Comparison of ENCODE assay signal across 8 cellular contexts in the genomic region with DNA sequence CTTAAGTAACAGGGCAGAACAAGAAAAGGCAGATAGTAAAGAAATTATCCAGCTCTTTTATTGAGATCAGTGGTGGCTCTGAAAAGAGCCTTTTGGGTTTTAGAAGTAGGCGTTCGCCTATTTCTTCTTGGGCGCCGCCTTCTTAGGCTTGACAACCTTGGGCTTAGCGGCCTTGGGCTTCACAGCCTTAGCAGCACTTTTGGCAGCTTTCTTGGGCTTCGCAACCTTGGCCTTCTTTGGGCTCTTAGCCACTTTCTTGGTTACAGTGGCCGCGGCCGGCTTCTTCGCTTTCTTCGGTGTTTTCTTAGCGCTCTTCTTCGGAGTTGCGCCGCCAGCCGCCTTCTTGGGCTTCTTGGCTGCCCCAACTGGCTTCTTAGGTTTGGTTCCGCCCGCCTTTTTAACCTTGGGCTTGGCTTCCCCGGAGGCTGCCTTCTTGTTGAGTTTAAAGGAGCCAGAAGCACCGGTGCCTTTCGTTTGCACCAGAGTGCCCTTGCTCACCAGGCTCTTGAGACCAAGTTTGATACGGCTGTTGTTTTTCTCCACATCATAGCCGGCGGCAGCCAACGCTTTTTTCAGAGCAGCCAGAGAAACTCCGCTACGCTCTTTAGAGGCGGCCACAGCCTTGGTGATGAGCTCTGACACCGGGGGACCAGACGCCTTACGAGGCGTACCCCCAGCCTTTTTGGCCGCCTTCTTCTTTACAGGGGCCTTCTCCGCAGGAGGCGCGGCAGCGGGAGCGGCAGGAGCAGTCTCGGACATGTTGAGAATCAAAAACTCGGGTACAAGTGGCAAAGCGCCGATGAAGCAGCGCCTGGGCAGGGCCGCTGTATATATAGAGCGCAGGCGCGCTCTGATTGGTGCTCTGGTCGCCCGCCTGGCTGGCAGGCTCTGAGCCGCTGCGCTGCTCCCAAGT. TPM values are rescaled to one million over a fixed set of nuclear protein-coding genes. Genes with fewer than 3 reads are reported as not detected.
DNase-seq lines count a peak whose midpoint lies in the region; ATAC-seq and TF ChIP-seq lines count a peak whose summit lies in the region.

No MANE protein-coding gene starts in this region.

- DNase-seq in C1 segment of cervical spinal cord (lab: John Stamatoyannopoulos, UW): peak; percentile 11 to 93 (median 80)
- DNase-seq in NCI-H526 (lab: John Stamatoyannopoulos, UW): peak; percentile 86 to 93
- DNase-seq in activated CD4-positive, alpha-beta T cell treated with anti-CD3 and anti-CD28 coated beads, Interleukin-2, amount 50 U/mL, for 1 hour: peak; percentile 79
- DNase-seq in dermis blood vessel endothelial cell: peak; percentile 91
- peak; percentile 80 for DNase-seq in stimulated activated CD4-positive, alpha-beta T cell treated with anti-CD3 and anti-CD28 coated beads, Interleukin-4, amount 100 ng/mL, for 1 hour

- no peaks in the 10 kb centered on the region for H3K36me3 ChIP-seq in liver (ENCODE audit: control insufficient read depth in 4 of 4, insufficient read depth in 3 of 4, low read depth in 1 of 4, low read length in 3 of 4)

- ATAC-seq in GM19372 (IDR thresholded peaks at IDR 0.05; ENCODE audit: low read depth, unreplicated experiment) (peak; percentile 61), HG03469 (IDR thresholded peaks at IDR 0.05; ENCODE audit: unreplicated experiment) (peak; percentile 65)

- no peaks in the 10 kb centered on the region for H3K9me3 ChIP-seq in liver (ENCODE audit: control insufficient read depth in 4 of 4, low read length in 3 of 4)

- peak in 1 of 2 donors; percentile 17 for TF ChIP-seq RAD21 in liver (IDR thresholded peaks at IDR 0.05)

- H3K4me1 ChIP-seq in liver (ENCODE audit: control insufficient read depth in 4 of 4, insufficient read depth in 4 of 4, low read length in 3 of 4): peaks cover 2 to 16% (median 6%) of the 10 kb centered on the region in 4 donors

- H3K27me3 ChIP-seq in liver (ENCODE audit: control insufficient read depth in 4 of 4, insufficient read depth in 4 of 4, low read length in 3 of 4): no peaks in the 10 kb centered on the region

- H3K4me3 ChIP-seq in liver (ENCODE audit: low read depth in 1 of 3, low read length in 3 of 3): peak overlapping the region; percentile 66 to 97 (median 94)

- under 1% methylated on average over 51 of the region's 51 CpGs for WGBS in liver

- H3K27ac ChIP-seq in liver (ENCODE audit: low read depth in 1 of 2, low read length in 2 of 2): peak overlapping the region; percentile 92 to 95

- peak overlapping the region; percentile 75 to 100 for H3K9ac ChIP-seq in liver (ENCODE audit: low read depth in 1 of 2, low read length in 2 of 2)

- TF ChIP-seq CTCF in liver (IDR thresholded peaks at IDR 0.05; ENCODE audit: low read depth, low read length, missing input control): no peak

TF ChIP-seq in liver, 16 proteins besides CTCF, POLR2A, EP300 and RAD21:
- TF ChIP-seq, protein P1, sequence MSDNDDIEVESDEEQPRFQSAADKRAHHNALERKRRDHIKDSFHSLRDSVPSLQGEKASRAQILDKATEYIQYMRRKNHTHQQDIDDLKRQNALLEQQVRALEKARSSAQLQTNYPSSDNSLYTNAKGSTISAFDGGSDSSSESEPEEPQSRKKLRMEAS (IDR thresholded peaks at IDR 0.05): no peak
- TF ChIP-seq HNF4A (conservative IDR thresholded peaks at IDR 0.05) (no peak), NR2F2 (IDR thresholded peaks at IDR 0.05) (peak; percentile 28), JUND (IDR thresholded peaks at IDR 0.05) (peak in 1 of 2 donors; percentile 40), TAF1 (conservative IDR thresholded peaks at IDR 0.05) (peak; percentile 97), YY1 (IDR thresholded peaks at IDR 0.05) (peak; percentile 94), HNF4G (IDR thresholded peaks at IDR 0.05) (no peak), FOXA2 (IDR thresholded peaks at IDR 0.05) (no peak), SP1 (IDR thresholded peaks at IDR 0.05) (peak; percentile 83)
- TF ChIP-seq, protein P2, sequence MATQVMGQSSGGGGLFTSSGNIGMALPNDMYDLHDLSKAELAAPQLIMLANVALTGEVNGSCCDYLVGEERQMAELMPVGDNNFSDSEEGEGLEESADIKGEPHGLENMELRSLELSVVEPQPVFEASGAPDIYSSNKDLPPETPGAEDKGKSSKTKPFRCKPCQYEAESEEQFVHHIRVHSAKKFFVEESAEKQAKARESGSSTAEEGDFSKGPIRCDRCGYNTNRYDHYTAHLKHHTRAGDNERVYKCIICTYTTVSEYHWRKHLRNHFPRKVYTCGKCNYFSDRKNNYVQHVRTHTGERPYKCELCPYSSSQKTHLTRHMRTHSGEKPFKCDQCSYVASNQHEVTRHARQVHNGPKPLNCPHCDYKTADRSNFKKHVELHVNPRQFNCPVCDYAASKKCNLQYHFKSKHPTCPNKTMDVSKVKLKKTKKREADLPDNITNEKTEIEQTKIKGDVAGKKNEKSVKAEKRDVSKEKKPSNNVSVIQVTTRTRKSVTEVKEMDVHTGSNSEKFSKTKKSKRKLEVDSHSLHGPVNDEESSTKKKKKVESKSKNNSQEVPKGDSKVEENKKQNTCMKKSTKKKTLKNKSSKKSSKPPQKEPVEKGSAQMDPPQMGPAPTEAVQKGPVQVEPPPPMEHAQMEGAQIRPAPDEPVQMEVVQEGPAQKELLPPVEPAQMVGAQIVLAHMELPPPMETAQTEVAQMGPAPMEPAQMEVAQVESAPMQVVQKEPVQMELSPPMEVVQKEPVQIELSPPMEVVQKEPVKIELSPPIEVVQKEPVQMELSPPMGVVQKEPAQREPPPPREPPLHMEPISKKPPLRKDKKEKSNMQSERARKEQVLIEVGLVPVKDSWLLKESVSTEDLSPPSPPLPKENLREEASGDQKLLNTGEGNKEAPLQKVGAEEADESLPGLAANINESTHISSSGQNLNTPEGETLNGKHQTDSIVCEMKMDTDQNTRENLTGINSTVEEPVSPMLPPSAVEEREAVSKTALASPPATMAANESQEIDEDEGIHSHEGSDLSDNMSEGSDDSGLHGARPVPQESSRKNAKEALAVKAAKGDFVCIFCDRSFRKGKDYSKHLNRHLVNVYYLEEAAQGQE (IDR thresholded peaks at IDR 0.05): peak; percentile 94
- TF ChIP-seq, protein P3, sequence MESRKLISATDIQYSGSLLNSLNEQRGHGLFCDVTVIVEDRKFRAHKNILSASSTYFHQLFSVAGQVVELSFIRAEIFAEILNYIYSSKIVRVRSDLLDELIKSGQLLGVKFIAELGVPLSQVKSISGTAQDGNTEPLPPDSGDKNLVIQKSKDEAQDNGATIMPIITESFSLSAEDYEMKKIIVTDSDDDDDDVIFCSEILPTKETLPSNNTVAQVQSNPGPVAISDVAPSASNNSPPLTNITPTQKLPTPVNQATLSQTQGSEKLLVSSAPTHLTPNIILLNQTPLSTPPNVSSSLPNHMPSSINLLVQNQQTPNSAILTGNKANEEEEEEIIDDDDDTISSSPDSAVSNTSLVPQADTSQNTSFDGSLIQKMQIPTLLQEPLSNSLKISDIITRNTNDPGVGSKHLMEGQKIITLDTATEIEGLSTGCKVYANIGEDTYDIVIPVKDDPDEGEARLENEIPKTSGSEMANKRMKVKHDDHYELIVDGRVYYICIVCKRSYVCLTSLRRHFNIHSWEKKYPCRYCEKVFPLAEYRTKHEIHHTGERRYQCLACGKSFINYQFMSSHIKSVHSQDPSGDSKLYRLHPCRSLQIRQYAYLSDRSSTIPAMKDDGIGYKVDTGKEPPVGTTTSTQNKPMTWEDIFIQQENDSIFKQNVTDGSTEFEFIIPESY (IDR thresholded peaks at IDR 0.05): peak; percentile 78

RNA-seq across cellular contexts. Expression of gene HFE, which starts 31.3 kb away (rescaled TPM):
- total RNA-seq in dermis blood vessel endothelial cell (2.2 and 6.2 TPM in 2 replicates), liver (10 to 100 TPM in 1 of 2 donors, 1 to 10 TPM in 1; 6.7 to 12.7 TPM)
- polyA plus RNA-seq in liver: 1 to 10 TPM; 6.3 to 9.6 TPM

Comparison
In these comparisons a context has a peak if more than half of its experiments do, and no peak if none do; other contexts are left out.
1. Peak in every context shown above with its lines: DNase-seq, ATAC-seq, H3K4me3 ChIP-seq and H3K27ac ChIP-seq.